Comparison of ENCODE assay signal across 17 cellular contexts in the genomic region with DNA sequence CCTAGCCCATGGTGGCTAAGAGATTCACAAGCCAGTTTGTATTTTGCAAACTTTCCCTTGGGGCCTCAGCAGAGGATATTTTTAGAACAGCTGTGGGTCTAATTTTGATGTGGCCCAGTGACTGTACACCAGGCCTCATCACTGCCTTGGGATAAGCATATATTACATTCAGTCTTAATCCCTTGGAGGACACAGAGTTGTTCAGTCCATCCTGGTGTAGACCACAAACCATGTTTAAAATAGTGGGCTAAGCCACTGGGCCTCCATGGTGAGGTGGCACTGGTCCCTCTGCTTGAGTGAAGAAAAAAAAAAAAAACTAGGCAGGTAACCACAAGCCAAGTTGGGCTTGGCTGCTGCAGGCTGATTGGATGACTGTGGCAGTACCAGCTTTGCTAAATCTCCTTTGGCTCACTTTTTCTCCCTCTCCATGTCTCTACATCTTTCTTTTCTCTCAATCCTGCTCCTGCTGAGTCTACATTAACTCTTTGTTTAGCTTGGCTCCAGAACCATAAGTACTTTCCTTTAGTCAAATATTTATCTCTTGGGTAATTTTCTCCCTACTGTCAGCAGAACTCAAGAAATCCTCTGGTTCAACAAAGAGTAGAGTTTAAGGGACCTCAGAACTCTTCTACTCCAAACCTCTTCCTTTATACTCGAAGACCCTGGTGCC.
DNase-seq lines count a peak whose midpoint lies in the region; ATAC-seq and TF ChIP-seq lines count a peak whose summit lies in the region.
"Had no signal": no experiment of that assay in that cellular context is flagged by ENCODE, and none has a peak within 500 bp of the region (broad histone marks: within the 10 kb centered on the region; RNA-seq: fewer than 3 reads in every experiment).

No MANE protein-coding gene starts in this region.

- H3K4me3 Mint-ChIP-seq in neural crest cell = no peak overlapping the region
- H3K4me3 Mint-ChIP-seq in activated T-helper 2 cell treated with anti-CD3 and anti-CD28 coated beads, Interferon-gamma antibody, Interleukin-2, Interleukin-4, amounts not matched to agents 10 μg/mL and 5 μg/mL and 100 μg/mL, durations not matched to agents 14 hours and 24 hours and 36 hours (ENCODE audit: low read depth) = no peak overlapping the region
- H3K4me3 Mint-ChIP-seq: activated naive CD4-positive, alpha-beta T cell treated with anti-CD3 and anti-CD28 coated beads, Interleukin-2, amount 50 U/mL, for 24 hours; T-helper 1 cell treated with Interleukin-12 subunit alpha and Interleukin-12 subunit beta and Interleukin-4 antibody, amounts not matched to agents 30 μg/mL and 1 μg/mL, for 36 hours had no signal

- peak overlapping the region; percentile 1; the same call in 1 of the 2 replicates for H3K27ac ChIP-seq in IMR-90 (ENCODE audit: insufficient read depth, low read length)

- peak overlapping the region; percentile 77; the same call in 1 of the 2 replicates for H4K5ac ChIP-seq in IMR-90 (ENCODE audit: low read depth, low read length)

- peak overlapping the region; percentile 27; the same call in 1 of the 2 replicates for H4K91ac ChIP-seq in IMR-90 (ENCODE audit: insufficient read depth, low read depth, low read length)

- peak overlapping the region; percentile 56; the same call in 1 of the 2 replicates for H2AK5ac ChIP-seq in IMR-90 (ENCODE audit: low read depth, low read length)

- peak overlapping the region; percentile 13 for H3K27ac Mint-ChIP-seq in neural crest cell (ENCODE audit: unreplicated experiment)
- H3K27ac Mint-ChIP-seq in activated T-helper 2 cell treated with anti-CD3 and anti-CD28 coated beads, Interferon-gamma antibody, Interleukin-2, Interleukin-4, amounts not matched to agents 10 μg/mL and 5 μg/mL and 100 μg/mL, durations not matched to agents 14 hours and 24 hours and 36 hours = no peak overlapping the region
- H3K27ac Mint-ChIP-seq: activated naive CD4-positive, alpha-beta T cell treated with anti-CD3 and anti-CD28 coated beads, Interleukin-2, amount 50 U/mL, for 24 hours; T-helper 1 cell treated with Interleukin-12 subunit alpha and Interleukin-12 subunit beta and Interleukin-4 antibody, amounts not matched to agents 30 μg/mL and 1 μg/mL, for 36 hours had no signal

- peaks cover 0 to 1% of the 10 kb centered on the region in 2 experiments; a peak in 2 of 4 replicates for H3K79me1 ChIP-seq in IMR-90 (ENCODE audit: low read depth in 1 of 2, low read length in 2 of 2)

- TF ChIP-seq RAD21 in IMR-90 (IDR thresholded peaks at IDR 0.05; ENCODE audit: low read length) = no peak

- in situ Hi-C loops in IMR-90 (cut with MboI; ENCODE audit: low sequenced_read_pairs) = no loop called here
- in situ Hi-C loops in astrocyte of the spinal cord (cut with HindIII; ENCODE audit: low sequenced_read_pairs) = no loop called here

- no peak for TF ChIP-seq POLR2A in IMR-90 (IDR thresholded peaks at IDR 0.05; ENCODE audit: low read depth, low read length)

- no peak overlapping the region for H3K4me3 ChIP-seq in GM12865 (ENCODE audit: low read depth, low read length)
- no peak overlapping the region for H3K4me3 ChIP-seq in IMR-90 (ENCODE audit: insufficient read depth, low read depth, low read length)
- no peak overlapping the region for H3K4me3 ChIP-seq in astrocyte of the spinal cord (ENCODE audit: low read depth, low read length)
- H3K4me3 ChIP-seq: dorsolateral prefrontal cortex, stomach had no signal

- H3K14ac ChIP-seq in IMR-90 (replicated peaks; ENCODE audit: low read depth, low read length) = peak overlapping the region; percentile 86

- peaks cover 4% of the 10 kb centered on the region for H3K9me3 Mint-ChIP-seq in neural crest cell
- H3K9me3 Mint-ChIP-seq in activated T-helper 2 cell treated with anti-CD3 and anti-CD28 coated beads, Interferon-gamma antibody, Interleukin-2, Interleukin-4, amounts not matched to agents 10 μg/mL and 5 μg/mL and 100 μg/mL, durations not matched to agents 14 hours and 24 hours and 36 hours = peaks cover 8% of the 10 kb centered on the region
- H3K9me3 Mint-ChIP-seq: activated naive CD4-positive, alpha-beta T cell treated with anti-CD3 and anti-CD28 coated beads, Interleukin-2, amount 50 U/mL, for 24 hours; T-helper 1 cell treated with Interleukin-12 subunit alpha and Interleukin-12 subunit beta and Interleukin-4 antibody, amounts not matched to agents 30 μg/mL and 1 μg/mL, for 36 hours had no signal

- no peak overlapping the region for H2AK9ac ChIP-seq in IMR-90 (replicated peaks; ENCODE audit: low read depth, low read length, poor library complexity)

- peak overlapping the region; percentile 90 for H3K18ac ChIP-seq in IMR-90 (ENCODE audit: low read depth, low read length)

- CTCF ChIA-PET in IMR-90 (lab: Yijun Ruan, JAX) = interaction anchor here (0.6 to 0.7 kb wide), 2 partner anchors 66 to 236 kb away, joined by 3 read pairs; no protein-coding TSS in a partner anchor

- H2BK20ac ChIP-seq in IMR-90 (ENCODE audit: low read depth, low read length) = peak overlapping the region; percentile 87; the same call in 1 of the 2 replicates

- peak overlapping the region; percentile 53; the same call in 2 of the 3 replicates for H2BK15ac ChIP-seq in IMR-90 (ENCODE audit: low read depth, low read length)

- H4K20me1 ChIP-seq in IMR-90 (ENCODE audit: insufficient read depth, low read length) = no peaks in the 10 kb centered on the region

- H3K36me3 Mint-ChIP-seq in neural crest cell (ENCODE audit: low read depth) = peaks cover 6% of the 10 kb centered on the region
- no peaks in the 10 kb centered on the region for H3K36me3 Mint-ChIP-seq in activated T-helper 2 cell treated with anti-CD3 and anti-CD28 coated beads, Interferon-gamma antibody, Interleukin-2, Interleukin-4, amounts not matched to agents 10 μg/mL and 5 μg/mL and 100 μg/mL, durations not matched to agents 14 hours and 24 hours and 36 hours (ENCODE audit: low read depth)

- H3K23ac ChIP-seq in IMR-90 (ENCODE audit: low read depth, low read length) = peak overlapping the region; percentile 55

- peaks cover 12% of the 10 kb centered on the region for H3K9me1 ChIP-seq in IMR-90 (ENCODE audit: insufficient read depth, low read length)

- dilution Hi-C loops in IMR-90 (cut with HindIII; ENCODE audit: low sequenced_read_pairs, unreplicated experiment) = no loop called here

- no peaks in the 10 kb centered on the region for H3K9me3 ChIP-seq in IMR-90 (ENCODE audit: control insufficient read depth, insufficient read depth, low read length)
- H3K9me3 ChIP-seq: stomach had no signal

- BruUV-seq in IMR-90 (replicated peaks; lab: Mats Ljungman, UMichigan) = no TSS peak

- no CpG with 5 or more reads among the region's 1 CpG for WGBS in IMR-90 (ENCODE audit: extremely low coverage in 2 of 2, insufficient read length in 1 of 2), 2 experiments

- peak overlapping the region in 1 of 2 experiments; percentile 70; a peak in 1 of 4 replicates for H4K8ac ChIP-seq in IMR-90 (ENCODE audit: low read depth in 2 of 2, low read length in 2 of 2)

- H3K56ac ChIP-seq in IMR-90 (ENCODE audit: extremely low read depth, insufficient read depth, low read length) = no peak overlapping the region

- intact Hi-C loops in IMR-90 (cut with micrococcal nuclease) = no loop called here
- intact Hi-C loops in activated T-helper 2 cell treated with anti-CD3 and anti-CD28 coated beads, Interferon-gamma antibody, Interleukin-2, Interleukin-4, amounts not matched to agents 10 μg/mL and 5 μg/mL and 100 μg/mL, durations not matched to agents 14 hours and 24 hours and 36 hours (cut with micrococcal nuclease) = loop anchor here (2.0 to 5.0 kb wide), 2 partner anchors 37 to 57 kb away; no protein-coding TSS in a partner anchor

- DNase-seq in GM12865 (ENCODE audit: low read depth) (peak; percentile 29), IMR-90 (peak; percentile 54), astrocyte of the spinal cord (ENCODE audit: low read depth, low spot score) (peak; percentile 78), neural crest cell (ENCODE audit: low read depth, low spot score) (no peak), NCI-H2171 (lab: John Stamatoyannopoulos, UW) (no peak), NCI-H226 (no peak)
- DNase-seq in activated T-helper 2 cell treated with anti-CD3 and anti-CD28 coated beads, Interferon-gamma antibody, Interleukin-2, Interleukin-4, amounts not matched to agents 10 μg/mL and 5 μg/mL and 100 μg/mL, durations not matched to agents 14 hours and 24 hours and 36 hours (ENCODE audit: low spot score) = no peak
- DNase-seq: activated CD4-positive, alpha-beta T cell treated with anti-CD3 and anti-CD28 coated beads, Interleukin-2, amount 50 U/mL, for 1 hour; Calu3; dorsolateral prefrontal cortex; NCI-H1694 treated with DMSO at 0.1 percent for 48 hours; occipital lobe; stimulated activated CD4-positive, alpha-beta T cell treated with anti-CD3 and anti-CD28 coated beads, Interleukin-2, amount 100 ng/mL, for 24 hours; stomach had no signal

- peak overlapping the region; percentile 8; the same call in 1 of the 2 replicates for H3K4me2 ChIP-seq in IMR-90 (ENCODE audit: low read depth, low read length)

- POLR2A ChIA-PET in IMR-90 (lab: Charles Lee; ENCODE audit: unreplicated experiment) = interaction anchor here (0.5 kb wide), 1 partner anchor 152 kb away, joined by 4 read pairs; no protein-coding TSS in a partner anchor

- no peak for TF ChIP-seq CTCF in GM12865 (IDR thresholded peaks at IDR 0.05; ENCODE audit: insufficient read depth, low read depth, low read length, missing control alignments)
- no peak for TF ChIP-seq CTCF in IMR-90 (conservative IDR thresholded peaks at IDR 0.05; ENCODE audit: low read depth, low read length)
- no peak for TF ChIP-seq CTCF in astrocyte of the spinal cord (IDR thresholded peaks at IDR 0.05; ENCODE audit: low read depth, low read length)
- TF ChIP-seq CTCF in neural crest cell (conservative IDR thresholded peaks at IDR 0.05) = no peak

- H3K4ac ChIP-seq in IMR-90 (ENCODE audit: low read depth, low read length) = peak overlapping the region; percentile 78

- H2BK5ac ChIP-seq in IMR-90 (ENCODE audit: low read depth, low read length, poor library complexity, severe bottlenecking) = peak overlapping the region; percentile 66

- no peaks in the 10 kb centered on the region for H3K27me3 Mint-ChIP-seq in neural crest cell (ENCODE audit: low read depth)
- no peaks in the 10 kb centered on the region for H3K27me3 Mint-ChIP-seq in activated T-helper 2 cell treated with anti-CD3 and anti-CD28 coated beads, Interferon-gamma antibody, Interleukin-2, Interleukin-4, amounts not matched to agents 10 μg/mL and 5 μg/mL and 100 μg/mL, durations not matched to agents 14 hours and 24 hours and 36 hours (ENCODE audit: low read depth)
- H3K27me3 Mint-ChIP-seq: activated naive CD4-positive, alpha-beta T cell treated with anti-CD3 and anti-CD28 coated beads, Interleukin-2, amount 50 U/mL, for 24 hours had no signal

- H2AFZ ChIP-seq in IMR-90 (replicated peaks; ENCODE audit: low read length, poor library complexity) = no peak overlapping the region

- H3K27me3 ChIP-seq in IMR-90 (ENCODE audit: control insufficient read depth, insufficient read depth, low read length) = no peaks in the 10 kb centered on the region
- H3K27me3 ChIP-seq: dorsolateral prefrontal cortex, stomach had no signal

- no peaks in the 10 kb centered on the region for H3K36me3 ChIP-seq in IMR-90 (ENCODE audit: control insufficient read depth, insufficient read depth, low read length)
- H3K36me3 ChIP-seq: stomach had no signal

- ATAC-seq in IMR-90 (ENCODE audit: low read depth) = peak; percentile 64
- ATAC-seq: left lobe of liver had no signal

- peaks cover 17% of the 10 kb centered on the region for H3K4me1 ChIP-seq in IMR-90 (ENCODE audit: control insufficient read depth, insufficient read depth, low read length)

- H2BK120ac ChIP-seq in IMR-90 (ENCODE audit: low read depth, low read length) = peak overlapping the region; percentile 81

- peaks cover 5% of the 10 kb centered on the region for H3K4me1 Mint-ChIP-seq in neural crest cell
- peaks cover 23% of the 10 kb centered on the region for H3K4me1 Mint-ChIP-seq in activated T-helper 2 cell treated with anti-CD3 and anti-CD28 coated beads, Interferon-gamma antibody, Interleukin-2, Interleukin-4, amounts not matched to agents 10 μg/mL and 5 μg/mL and 100 μg/mL, durations not matched to agents 14 hours and 24 hours and 36 hours (ENCODE audit: low read depth)

- H3K9ac ChIP-seq in IMR-90 (ENCODE audit: low read depth, low read length) = no peak overlapping the region

Comparison
In these comparisons a context has a peak if more than half of its experiments do, and no peak if none do; other contexts are left out.
1. DNase-seq: peak in GM12865 (single experiment), IMR-90 (single experiment) and astrocyte of the spinal cord (single experiment); none in neural crest cell (single experiment), NCI-H2171 (single experiment), activated T-helper 2 cell treated with anti-CD3 and anti-CD28 coated beads, Interferon-gamma antibody, Interleukin-2, Interleukin-4, amounts not matched to agents 10 μg/mL and 5 μg/mL and 100 μg/mL, durations not matched to agents 14 hours and 24 hours and 36 hours (single experiment) and NCI-H226 (single experiment).